8 cellular contexts compared by ENCODE assay signal in genomic region chr13:38045278-38046048, GRCh38.
DNase-seq lines count a peak whose midpoint lies in the region; ATAC-seq and TF ChIP-seq lines count a peak whose summit lies in the region.

No MANE protein-coding gene starts in this region.

- H3K36me3 ChIP-seq in cardiac muscle cell: no peaks in the 10 kb centered on the region

- no peak overlapping the region for H3K27ac Mint-ChIP-seq in T-helper 17 cell

- H3K4me3 Mint-ChIP-seq in T-helper 17 cell: no peak overlapping the region

- H3K36me3 Mint-ChIP-seq in T-helper 17 cell (ENCODE audit: low read depth): no peaks in the 10 kb centered on the region

- no peaks in the 10 kb centered on the region for H3K27me3 Mint-ChIP-seq in T-helper 17 cell

- intact Hi-C loops in Right ventricle myocardium superior (cut with DNase I): no loop called here

- DNase-seq in cardiac muscle cell (ENCODE audit: low read depth in 1 of 2, low spot score in 1 of 2) (peak; percentile 23 to 70), Right ventricle myocardium superior (no peak), SKM-1 (lab: John Stamatoyannopoulos, UW; ENCODE audit: unreplicated experiment) (peak; percentile 1), kidney tubule cell (ENCODE audit: low spot score) (peak; percentile 44), hypothalamus (lab: John Stamatoyannopoulos, UW) (no peak), T-helper 17 cell (no peak)
- no peak for DNase-seq in activated CD4-positive, alpha-beta T cell treated with anti-CD3 and anti-CD28 coated beads, Interleukin-2, amount 50 U/mL, for 48 hours

- peak; percentile 70 for TF ChIP-seq CTCF in cardiac muscle cell (IDR thresholded peaks at IDR 0.05; ENCODE audit: low read depth, low read length)

- H3K27me3 ChIP-seq in cardiac muscle cell: no peaks in the 10 kb centered on the region

- no peaks in the 10 kb centered on the region for H3K9me3 ChIP-seq in cardiac muscle cell (ENCODE audit: low read depth)
- no peaks in the 10 kb centered on the region for H3K9me3 ChIP-seq in T-helper 17 cell (ENCODE audit: control insufficient read depth, low read length, poor library complexity, severe bottlenecking)

- no peak overlapping the region for H3K4me3 ChIP-seq in cardiac muscle cell

- H3K4me1 ChIP-seq in cardiac muscle cell (ENCODE audit: low read depth): no peaks in the 10 kb centered on the region

- H3K27ac ChIP-seq in cardiac muscle cell: no peak overlapping the region

- ATAC-seq in Right ventricle myocardium superior (ENCODE audit: poor library complexity): no peak
- peak; percentile 86 for ATAC-seq in HG03575 (IDR thresholded peaks at IDR 0.05; ENCODE audit: extremely low read depth, insufficient number of reproducible peaks, low FRiP score, unreplicated experiment)
- ATAC-seq in T-helper 17 cell: no peak

- H3K4me1 Mint-ChIP-seq in T-helper 17 cell: no peaks in the 10 kb centered on the region

Comparison
In these comparisons a context has a peak if more than half of its experiments do, and no peak if none do; other contexts are left out.
1. DNase-seq: peak in cardiac muscle cell (2 of 2), SKM-1 (single experiment) and kidney tubule cell (single experiment); none in Right ventricle myocardium superior (single experiment), activated CD4-positive, alpha-beta T cell treated with anti-CD3 and anti-CD28 coated beads, Interleukin-2, amount 50 U/mL, for 48 hours (0 of 2), hypothalamus (0 of 51) and T-helper 17 cell (0 of 3).